In the genomic region with DNA sequence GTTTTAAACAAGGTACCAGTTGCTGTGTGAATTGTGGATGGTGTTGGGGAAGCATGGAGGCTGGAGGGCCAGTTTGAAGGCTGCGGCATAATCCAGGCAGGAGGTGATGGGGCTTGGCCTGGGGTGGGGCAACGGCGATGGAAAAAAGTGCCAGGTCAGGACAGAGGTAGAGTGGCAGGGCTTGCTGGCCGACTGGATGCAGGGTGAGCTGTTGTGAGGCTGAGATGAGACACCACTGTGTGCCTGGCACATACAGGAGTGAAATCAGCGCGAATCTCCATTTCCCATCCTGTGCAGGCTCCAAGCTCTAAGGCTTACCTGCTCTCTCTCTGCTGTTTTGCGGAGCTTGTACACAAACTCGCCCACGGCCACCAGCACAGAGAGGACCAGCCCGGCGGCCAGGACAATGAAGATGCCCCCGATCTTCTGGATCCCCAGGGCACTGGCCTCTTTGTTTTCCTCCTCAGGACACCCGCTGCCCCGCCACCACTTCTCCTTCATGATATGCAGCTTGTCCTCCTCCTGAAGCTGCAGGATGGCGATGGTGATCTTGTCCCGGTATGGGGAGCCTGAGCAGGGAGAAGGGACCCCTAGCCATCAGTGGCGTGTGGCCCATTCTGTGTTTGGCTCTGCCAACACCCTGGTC, we compare ENCODE assay signal across 28 cellular contexts.
"Had no signal": no experiment of that assay in that cellular context is flagged by ENCODE, and none has a peak within 500 bp of the region (broad histone marks: within the 10 kb centered on the region; RNA-seq: fewer than 3 reads in every experiment).

No MANE protein-coding gene starts in this region.

- H3K36me3 ChIP-seq: ascending aorta had no signal

- H3K9me3 ChIP-seq: ascending aorta, body of pancreas had no signal

- H3K27ac Mint-ChIP-seq: activated CD4-positive, alpha-beta T cell treated with anti-CD3 and anti-CD28 coated beads, Interleukin-2, amount 10 ng/mL, durations not matched to agents 24 days and 14 days; activated CD8-positive, alpha-beta T cell treated with anti-CD3 and anti-CD28 coated beads for 36 hours; activated naive CD4-positive, alpha-beta T cell treated with anti-CD3 and anti-CD28 coated beads, Interleukin-2, amount 50 U/mL, for 24 hours; activated naive CD8-positive, alpha-beta T cell treated with anti-CD3 and anti-CD28 coated beads, Interleukin-2, amount 10 ng/mL, durations not matched to agents 7 days and 5 days; activated T-cell treated with anti-CD3 and anti-CD28 coated beads, Interleukin-2, amount 50 U/mL, for 24 hours; activated T-helper 2 cell treated with anti-CD3 and anti-CD28 coated beads, Interferon-gamma antibody, Interleukin-2, Interleukin-4, amounts not matched to agents 10 μg/mL and 5 μg/mL and 100 μg/mL, durations not matched to agents 14 hours and 24 hours and 36 hours had no signal

- H3K27me3 ChIP-seq: ascending aorta, body of pancreas had no signal

- H3K9me3 Mint-ChIP-seq: activated CD4-positive, alpha-beta T cell treated with anti-CD3 and anti-CD28 coated beads, Interleukin-2, amount 10 ng/mL, durations not matched to agents 24 days and 14 days; activated CD8-positive, alpha-beta T cell treated with anti-CD3 and anti-CD28 coated beads for 36 hours; activated naive CD4-positive, alpha-beta T cell treated with anti-CD3 and anti-CD28 coated beads, Interleukin-2, amount 50 U/mL, for 24 hours; activated naive CD8-positive, alpha-beta T cell treated with anti-CD3 and anti-CD28 coated beads, Interleukin-2, amount 10 ng/mL, durations not matched to agents 7 days and 5 days; activated T-cell treated with anti-CD3 and anti-CD28 coated beads, Interleukin-2, amount 50 U/mL, for 24 hours; activated T-helper 2 cell treated with anti-CD3 and anti-CD28 coated beads, Interferon-gamma antibody, Interleukin-2, Interleukin-4, amounts not matched to agents 10 μg/mL and 5 μg/mL and 100 μg/mL, durations not matched to agents 14 hours and 24 hours and 36 hours had no signal

- H3K27ac ChIP-seq: ascending aorta, body of pancreas, WERI-Rb-1 had no signal

- FAIRE-seq: bronchial epithelial cell had no signal

- H3K4me3 ChIP-seq: ascending aorta, body of pancreas had no signal

- H3K4me1 Mint-ChIP-seq: activated CD4-positive, alpha-beta T cell treated with anti-CD3 and anti-CD28 coated beads, Interleukin-2, amount 10 ng/mL, durations not matched to agents 24 days and 14 days; activated naive CD4-positive, alpha-beta T cell treated with anti-CD3 and anti-CD28 coated beads, Interleukin-2, amount 50 U/mL, for 24 hours; activated naive CD8-positive, alpha-beta T cell treated with anti-CD3 and anti-CD28 coated beads, Interleukin-2, amount 10 ng/mL, durations not matched to agents 7 days and 5 days had no signal

- H3K36me3 Mint-ChIP-seq: activated naive CD4-positive, alpha-beta T cell treated with anti-CD3 and anti-CD28 coated beads, Interleukin-2, amount 50 U/mL, for 24 hours; activated naive CD8-positive, alpha-beta T cell treated with anti-CD3 and anti-CD28 coated beads, Interleukin-2, amount 10 ng/mL, durations not matched to agents 7 days and 5 days had no signal

- H3K4me3 Mint-ChIP-seq: activated CD4-positive, alpha-beta T cell treated with anti-CD3 and anti-CD28 coated beads, Interleukin-2, amount 10 ng/mL, durations not matched to agents 24 days and 14 days; activated CD8-positive, alpha-beta T cell treated with anti-CD3 and anti-CD28 coated beads for 36 hours; activated naive CD4-positive, alpha-beta T cell treated with anti-CD3 and anti-CD28 coated beads, Interleukin-2, amount 50 U/mL, for 24 hours; activated naive CD8-positive, alpha-beta T cell treated with anti-CD3 and anti-CD28 coated beads, Interleukin-2, amount 10 ng/mL, durations not matched to agents 7 days and 5 days; activated T-cell treated with anti-CD3 and anti-CD28 coated beads, Interleukin-2, amount 50 U/mL, for 24 hours had no signal

- ATAC-seq: activated CD8-positive, alpha-beta T cell treated with anti-CD3 and anti-CD28 coated beads for 36 hours; body of pancreas; Panc1; SK-N-SH treated with all-trans-retinoic acid at 6 μM for 48 hours had no signal

- DNase-seq: activated CD4-positive, alpha-beta T cell treated with anti-CD3 and anti-CD28 coated beads, Interleukin-2, amount 10 ng/mL, durations not matched to agents 24 days and 14 days; activated CD4-positive, alpha-beta T cell treated with anti-CD3 and anti-CD28 coated beads, Interleukin-2, amount 50 U/mL, for 4 hours; activated CD8-positive, alpha-beta T cell treated with anti-CD3 and anti-CD28 coated beads for 36 hours; activated gamma-delta T cell; activated naive CD4-positive, alpha-beta T cell treated with Interleukin-2 at 50 U/mL for 16 hours; activated naive CD8-positive, alpha-beta T cell treated with anti-CD3 and anti-CD28 coated beads, Interleukin-2, amount 10 ng/mL, durations not matched to agents 7 days and 5 days; activated T-cell treated with anti-CD3 and anti-CD28 coated beads, Interleukin-2, amount 50 U/mL, for 24 hours; body of pancreas; central memory CD4-positive, alpha-beta T cell; Karpas-422; KBM-7; NCI-H1105; NCI-H1417 treated with DMSO at 0.1 percent for 48 hours; NCI-H187 treated with DMSO at 0.1 percent for 48 hours; NCI-H2081; NCI-H345; NCI-H524 treated with DMSO at 0.1 percent for 48 hours; SHP77 treated with DMSO at 0.1 percent for 48 hours; T-helper 1 cell; T-helper 2 cell; T-helper 9 cell; WERI-Rb-1 had no signal

- H3K4me1 ChIP-seq: ascending aorta, body of pancreas had no signal
